In the genomic region with DNA sequence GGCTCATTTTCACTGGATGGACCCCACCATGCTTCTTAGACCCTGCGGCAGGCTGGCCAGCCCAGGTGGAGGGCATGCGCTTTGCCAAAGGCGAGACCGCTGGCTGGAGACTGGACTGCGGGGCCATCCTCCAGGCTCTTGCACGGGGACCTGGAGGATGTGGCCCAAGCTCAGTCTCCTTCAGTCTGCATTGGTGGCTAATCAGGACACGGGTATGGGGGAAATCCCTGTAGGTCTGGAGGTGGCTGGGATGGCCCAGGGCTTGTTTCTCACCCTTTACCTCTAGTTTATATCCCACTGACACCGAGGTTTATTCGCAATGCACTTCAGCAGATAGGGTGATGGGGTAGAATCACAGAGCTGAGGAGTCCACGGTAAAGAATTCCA, we compare ENCODE assay signal across 9 cellular contexts. TPM values are rescaled to one million over a fixed set of nuclear protein-coding genes. Genes with fewer than 3 reads are reported as not detected.
DNase-seq lines count a peak whose midpoint lies in the region; ATAC-seq and TF ChIP-seq lines count a peak whose summit lies in the region.
"Had no signal": no experiment of that assay in that cellular context is flagged by ENCODE, and none has a peak within 500 bp of the region (broad histone marks: within the 10 kb centered on the region; RNA-seq: fewer than 3 reads in every experiment).

No MANE protein-coding gene starts in this region.

- H3K4me2 ChIP-seq in skeletal muscle satellite cell (ENCODE audit: low read length), result peak overlapping the region; percentile 63

- H3K27ac ChIP-seq in CD8-positive, alpha-beta memory T cell (ENCODE audit: low read depth, low read length), result no peak overlapping the region
- H3K27ac ChIP-seq in VCaP (peak overlapping the region; percentile 41; the same call in 1 of the 2 replicates), esophagus squamous epithelium (peak overlapping the region; percentile 77 to 84 (median 83))

- H3K4me3 ChIP-seq in CD8-positive, alpha-beta memory T cell (ENCODE audit: low read length), result no peak overlapping the region
- H3K4me3 ChIP-seq in esophagus squamous epithelium (peak overlapping the region in 1 of 4 donors; percentile 24), skeletal muscle satellite cell (ENCODE audit: low read length) (no peak overlapping the region)

- peaks cover 76% of the 10 kb centered on the region for H3K4me1 ChIP-seq in CD8-positive, alpha-beta memory T cell (ENCODE audit: insufficient read depth, low read length)
- H3K4me1 ChIP-seq in esophagus squamous epithelium, result peaks cover 41 to 75% (median 69%) of the 10 kb centered on the region in 3 donors
- H3K4me1 ChIP-seq in skeletal muscle satellite cell (ENCODE audit: control insufficient read depth, insufficient read depth, low read length), result peaks cover 33% of the 10 kb centered on the region

- peak overlapping the region in 3 of 7 donors; percentile 24 to 53 (median 34) for H3K4me3 Mint-ChIP-seq in CD8-positive, alpha-beta memory T cell

- intact Hi-C loops in esophagus squamous epithelium (cut with DNase I), result no loop called here

- H3K9ac ChIP-seq in skeletal muscle satellite cell (ENCODE audit: low read depth, low read length), result no peak overlapping the region

- ATAC-seq in HG03280 (IDR thresholded peaks at IDR 0.05; ENCODE audit: unreplicated experiment), result no peak

- TF ChIP-seq CTCF in VCaP (conservative IDR thresholded peaks at IDR 0.05), result no peak
- TF ChIP-seq CTCF in esophagus squamous epithelium (IDR thresholded peaks at IDR 0.05), result no peak

- peaks cover 22 to 31% (median 24%) of the 10 kb centered on the region in 3 donors for H3K36me3 Mint-ChIP-seq in CD8-positive, alpha-beta memory T cell

- no peaks in the 10 kb centered on the region for H3K36me3 ChIP-seq in CD8-positive, alpha-beta memory T cell (ENCODE audit: insufficient read depth, low read length)
- H3K36me3 ChIP-seq in esophagus squamous epithelium (peaks cover 0 to 5% (median 0%) of the 10 kb centered on the region in 3 donors), skeletal muscle satellite cell (ENCODE audit: insufficient read depth, low read length) (no peaks in the 10 kb centered on the region)

- CTCF ChIA-PET in CD8-positive, alpha-beta memory T cell (lab: Charles Lee), result no interaction called here

- no peaks in the 10 kb centered on the region for H3K27me3 ChIP-seq in CD8-positive, alpha-beta memory T cell (ENCODE audit: insufficient read depth, low read length, poor library complexity, severe bottlenecking)
- H3K27me3 ChIP-seq in esophagus squamous epithelium (no peaks in the 10 kb centered on the region), skeletal muscle satellite cell (ENCODE audit: control insufficient read depth, insufficient read depth, low read length) (no peaks in the 10 kb centered on the region)

- peaks cover 18 to 31% (median 22%) of the 10 kb centered on the region in 5 donors for H3K9me3 Mint-ChIP-seq in CD8-positive, alpha-beta memory T cell

- peaks cover 5% of the 10 kb centered on the region for H3K9me3 ChIP-seq in CD8-positive, alpha-beta memory T cell (ENCODE audit: low read length)
- peaks cover 0 to 6% (median 0%) of the 10 kb centered on the region in 3 donors for H3K9me3 ChIP-seq in esophagus squamous epithelium
- peaks cover 5% of the 10 kb centered on the region for H3K9me3 ChIP-seq in skeletal muscle satellite cell (replicated peaks; ENCODE audit: low read length)

- peaks cover 78 to 79% (median 78%) of the 10 kb centered on the region in 3 donors for H3K4me1 Mint-ChIP-seq in CD8-positive, alpha-beta memory T cell

- no peaks in the 10 kb centered on the region for H3K27me3 Mint-ChIP-seq in CD8-positive, alpha-beta memory T cell

- 47 to 53% methylated on average over 3 to 7 of the region's 10 CpGs for WGBS in esophagus squamous epithelium, 2 donors

- POLR2A ChIA-PET in CD8-positive, alpha-beta memory T cell (lab: Charles Lee), result no interaction called here

- H3K27ac Mint-ChIP-seq in CD8-positive, alpha-beta memory T cell, result peak overlapping the region; percentile 31 to 91 (median 76)

- DNase-seq in CD8-positive, alpha-beta memory T cell, result no peak
- DNase-seq in esophagus squamous epithelium (lab: John Stamatoyannopoulos, UW), result no peak
- DNase-seq in stimulated activated CD4-positive, alpha-beta T cell treated with anti-CD3 and anti-CD28 coated beads, Interleukin-4, amount 100 ng/mL, for 24 hours, result no peak
- DNase-seq in iPS-NIHi7 (ENCODE audit: extremely low spot score), result no peak
- DNase-seq in cortex of kidney (lab: John Stamatoyannopoulos, UW), result no peak
- DNase-seq: activated CD8-positive, alpha-beta memory T cell treated with anti-CD3 and anti-CD28 coated beads for 24 hours had no signal

- no peak for TF ChIP-seq POLR2A in esophagus squamous epithelium (IDR thresholded peaks at IDR 0.05)

RNA-seq across cellular contexts. Expression of gene BCR, which starts 45.0 kb away (rescaled TPM):
- 10 to 100 TPM; 33.2 to 34.7 TPM for total RNA-seq in CD8-positive, alpha-beta memory T cell
- 18.4 TPM for polyA plus RNA-seq in CD8-positive, alpha-beta memory T cell
- 10 to 100 TPM; 38.7 to 50.0 (median 47.5) TPM for total RNA-seq in esophagus squamous epithelium
- total RNA-seq in skeletal muscle satellite cell (2012; rRNA removed), result 23.6 and 32.2 TPM in 2 replicates
